ENCODE assay signal across 8 cellular contexts in the genomic region with DNA sequence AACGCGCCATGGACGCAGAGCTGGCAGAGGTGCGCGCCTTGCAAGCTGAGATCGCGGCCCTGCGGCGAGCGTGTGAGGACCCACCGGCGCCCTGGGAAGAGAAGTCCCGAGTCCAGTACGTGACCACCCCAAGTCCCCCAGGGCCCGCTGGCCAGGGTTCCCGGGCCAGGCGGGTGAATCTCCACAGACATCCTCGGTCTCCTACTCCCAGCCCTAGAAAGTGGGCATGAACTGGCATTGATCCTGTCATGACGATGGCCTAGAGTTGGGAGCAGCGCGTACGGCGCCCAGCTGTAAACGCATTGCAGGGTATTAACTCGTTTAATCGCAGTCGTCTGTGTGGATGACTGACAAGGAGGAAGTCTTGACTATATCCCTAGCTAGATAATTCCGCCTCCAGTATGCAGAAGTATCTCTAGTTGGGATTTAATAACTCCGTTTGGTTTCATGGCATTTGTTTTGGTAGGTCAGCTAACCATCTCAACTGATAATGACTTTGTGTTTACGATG. TPM values are rescaled to one million over a fixed set of nuclear protein-coding genes. Genes with fewer than 3 reads are reported as not detected.
DNase-seq lines count a peak whose midpoint lies in the region; ATAC-seq and TF ChIP-seq lines count a peak whose summit lies in the region.

No MANE protein-coding gene starts in this region.

- TF ChIP-seq POLR2A in IMR-90 (IDR thresholded peaks at IDR 0.05; ENCODE audit: low read depth, low read length): 0 out of 2 replicates have a peak, but pooled peaks have one; percentile 9

- H3K36me3 Mint-ChIP-seq in activated naive CD8-positive, alpha-beta T cell: peaks cover 12% of the 10 kb centered on the region
- H3K36me3 Mint-ChIP-seq in stimulated activated naive CD8-positive, alpha-beta T cell treated with anti-CD3 and anti-CD28 coated beads, Interleukin-15, Interleukin-2, amounts not matched to agents 100 ng/mL and 50 ng/mL, for 24 hours (ENCODE audit: low read depth): peaks cover 33% of the 10 kb centered on the region

- H3K4me1 ChIP-seq in IMR-90 (ENCODE audit: control insufficient read depth, insufficient read depth, low read length) (no peaks in the 10 kb centered on the region), iPS-15b (ENCODE audit: control insufficient read depth, insufficient read depth, low read length) (peaks cover 2% of the 10 kb centered on the region)

- H3K4me3 Mint-ChIP-seq in activated naive CD8-positive, alpha-beta T cell: peak overlapping the region; percentile 98
- H3K4me3 Mint-ChIP-seq in stimulated activated naive CD8-positive, alpha-beta T cell treated with anti-CD3 and anti-CD28 coated beads, Interleukin-15, Interleukin-2, amounts not matched to agents 100 ng/mL and 50 ng/mL, for 24 hours: peak overlapping the region; percentile 97

- CTCF ChIA-PET in IMR-90 (lab: Yijun Ruan, JAX): interaction anchor here (0.6 to 1.5 kb wide), 5 partner anchors 113 to 283 kb away, joined by 3 to 7 read pairs (median 4); no protein-coding TSS in a partner anchor

- H3K27ac Mint-ChIP-seq in activated naive CD8-positive, alpha-beta T cell: peak overlapping the region; percentile 98
- peak overlapping the region; percentile 99 for H3K27ac Mint-ChIP-seq in stimulated activated naive CD8-positive, alpha-beta T cell treated with anti-CD3 and anti-CD28 coated beads, Interleukin-15, Interleukin-2, amounts not matched to agents 100 ng/mL and 50 ng/mL, for 24 hours

- no peaks in the 10 kb centered on the region for H3K27me3 ChIP-seq in IMR-90 (ENCODE audit: control insufficient read depth, insufficient read depth, low read length)
- H3K27me3 ChIP-seq in iPS-15b (ENCODE audit: control insufficient read depth, insufficient read depth, low read length): no peaks in the 10 kb centered on the region

- dilution Hi-C loops in IMR-90 (cut with HindIII; ENCODE audit: low sequenced_read_pairs, unreplicated experiment): no loop called here

- H3K9ac ChIP-seq in IMR-90 (ENCODE audit: low read depth, low read length) (peak overlapping the region; percentile 98; the same call in 1 of the 2 replicates), iPS-15b (ENCODE audit: low read depth, low read length) (peak overlapping the region; percentile 99)

- no peak overlapping the region for H2AK5ac ChIP-seq in IMR-90 (ENCODE audit: low read depth, low read length)

- H2BK15ac ChIP-seq in IMR-90 (ENCODE audit: low read depth, low read length): no peak overlapping the region; the same call in 2 of the 3 replicates

- H3K79me1 ChIP-seq in IMR-90 (ENCODE audit: low read depth in 1 of 2, low read length in 2 of 2): peaks cover 16 to 38% of the 10 kb centered on the region in 2 experiments

- peak; percentile 41 for DNase-seq in NCI-H2171 treated with DMSO at 0.1 percent for 48 hours (lab: John Stamatoyannopoulos, UW)
- DNase-seq in NCI-H2171 (lab: John Stamatoyannopoulos, UW): no peak
- DNase-seq in IMR-90: peak; percentile 2
- DNase-seq in stimulated activated CD4-positive, alpha-beta T cell treated with anti-CD3 and anti-CD28 coated beads, Interleukin-4, amount 100 ng/mL, for 24 hours: no peak
- no peak for DNase-seq in T1000 (lab: John Stamatoyannopoulos, UW)

- H3K9me3 ChIP-seq in IMR-90 (ENCODE audit: control insufficient read depth, insufficient read depth, low read length): no peaks in the 10 kb centered on the region
- H3K9me3 ChIP-seq in iPS-15b (ENCODE audit: control insufficient read depth, insufficient read depth, low read length): no peaks in the 10 kb centered on the region

- no peaks in the 10 kb centered on the region for H3K9me1 ChIP-seq in IMR-90 (ENCODE audit: insufficient read depth, low read length)

- H3K27ac ChIP-seq in IMR-90 (ENCODE audit: insufficient read depth, low read length): peak overlapping the region; percentile 96; the same call in 1 of the 2 replicates

- intact Hi-C loops in IMR-90 (cut with micrococcal nuclease): no loop called here

- 0 out of 2 replicates have a peak overlapping the region, but pooled peaks have one; percentile 27 for H3K56ac ChIP-seq in IMR-90 (ENCODE audit: extremely low read depth, insufficient read depth, low read length)

- H3K4me1 Mint-ChIP-seq in activated naive CD8-positive, alpha-beta T cell (ENCODE audit: low read depth): peaks cover 35% of the 10 kb centered on the region
- H3K4me1 Mint-ChIP-seq in stimulated activated naive CD8-positive, alpha-beta T cell treated with anti-CD3 and anti-CD28 coated beads, Interleukin-15, Interleukin-2, amounts not matched to agents 100 ng/mL and 50 ng/mL, for 24 hours (ENCODE audit: low read depth): peaks cover 40% of the 10 kb centered on the region

- H3K4me2 ChIP-seq in IMR-90 (ENCODE audit: low read depth, low read length): peak overlapping the region; percentile 97

- H3K27me3 Mint-ChIP-seq in activated naive CD8-positive, alpha-beta T cell: no peaks in the 10 kb centered on the region
- no peaks in the 10 kb centered on the region for H3K27me3 Mint-ChIP-seq in stimulated activated naive CD8-positive, alpha-beta T cell treated with anti-CD3 and anti-CD28 coated beads, Interleukin-15, Interleukin-2, amounts not matched to agents 100 ng/mL and 50 ng/mL, for 24 hours

- no peak for TF ChIP-seq RAD21 in IMR-90 (IDR thresholded peaks at IDR 0.05; ENCODE audit: low read length)

- H3K4ac ChIP-seq in IMR-90 (ENCODE audit: low read depth, low read length): no peak overlapping the region

- in situ Hi-C loops in IMR-90 (cut with MboI; ENCODE audit: low sequenced_read_pairs): loop anchor here (5.0 to 25.0 kb wide), 2 partner anchors 311 to 461 kb away; no protein-coding TSS in a partner anchor

- no peak overlapping the region for H4K5ac ChIP-seq in IMR-90 (ENCODE audit: low read depth, low read length)

- H4K91ac ChIP-seq in IMR-90 (ENCODE audit: insufficient read depth, low read depth, low read length): no peak overlapping the region; the same call in 1 of the 2 replicates

- H4K8ac ChIP-seq in IMR-90 (ENCODE audit: low read depth in 2 of 2, low read length in 2 of 2): peak overlapping the region in 1 of 2 experiments; percentile 76; a peak in 1 of 4 replicates

- BruUV-seq in IMR-90 (replicated peaks; lab: Mats Ljungman, UMichigan): no TSS peak

- no peak for TF ChIP-seq CTCF in IMR-90 (conservative IDR thresholded peaks at IDR 0.05; ENCODE audit: low read depth, low read length)

- no peak overlapping the region for H2BK120ac ChIP-seq in IMR-90 (ENCODE audit: low read depth, low read length)

- H3K18ac ChIP-seq in IMR-90 (ENCODE audit: low read depth, low read length): no peak overlapping the region

- WGBS in IMR-90 (ENCODE audit: extremely low coverage in 2 of 2, insufficient read length in 1 of 2), 2 experiments: 0% methylated on average over 7 of the region's 30 CpGs; no CpG with 5 or more reads in 1 of the 2 experiments

- POLR2A ChIA-PET in IMR-90 (lab: Charles Lee; ENCODE audit: unreplicated experiment): no interaction called here

- H3K23ac ChIP-seq in IMR-90 (ENCODE audit: low read depth, low read length): 0 out of 2 replicates have a peak overlapping the region, but pooled peaks have one; percentile 0

- no peak for ATAC-seq in IMR-90 (ENCODE audit: low read depth)

- peak overlapping the region; percentile 44 for H3K14ac ChIP-seq in IMR-90 (replicated peaks; ENCODE audit: low read depth, low read length)

- no peak overlapping the region for H2BK5ac ChIP-seq in IMR-90 (ENCODE audit: low read depth, low read length, poor library complexity, severe bottlenecking)

- H3K4me3 ChIP-seq in IMR-90 (ENCODE audit: insufficient read depth, low read depth, low read length) (peak overlapping the region; percentile 64), iPS-15b (ENCODE audit: low read depth, low read length) (peak overlapping the region; percentile 81)

- peak overlapping the region; percentile 98 for H2AK9ac ChIP-seq in IMR-90 (replicated peaks; ENCODE audit: low read depth, low read length, poor library complexity)

- peak overlapping the region; percentile 99 for H2AFZ ChIP-seq in IMR-90 (replicated peaks; ENCODE audit: low read length, poor library complexity)

- H4K20me1 ChIP-seq in IMR-90 (ENCODE audit: insufficient read depth, low read length): no peaks in the 10 kb centered on the region

- H2BK20ac ChIP-seq in IMR-90 (ENCODE audit: low read depth, low read length): no peak overlapping the region

- H3K36me3 ChIP-seq in IMR-90 (ENCODE audit: control insufficient read depth, insufficient read depth, low read length): 0 out of 2 replicates have a peak, but pooled peaks cover 3% of the 10 kb centered on the region
- no peaks in the 10 kb centered on the region for H3K36me3 ChIP-seq in iPS-15b (ENCODE audit: control insufficient read depth, insufficient read depth, low read length)

- H3K9me3 Mint-ChIP-seq in activated naive CD8-positive, alpha-beta T cell (ENCODE audit: low read depth): no peaks in the 10 kb centered on the region
- H3K9me3 Mint-ChIP-seq in stimulated activated naive CD8-positive, alpha-beta T cell treated with anti-CD3 and anti-CD28 coated beads, Interleukin-15, Interleukin-2, amounts not matched to agents 100 ng/mL and 50 ng/mL, for 24 hours: no peaks in the 10 kb centered on the region

TF ChIP-seq in IMR-90, 13 proteins besides CTCF, POLR2A, EP300 and RAD21 (continues in another document):
- TF ChIP-seq MAZ (IDR thresholded peaks at IDR 0.05; ENCODE audit: borderline replicate concordance, low read depth, low read length) (no peak), CEBPB (IDR thresholded peaks at IDR 0.05; ENCODE audit: low read depth, low read length) (no peak), MAFK (IDR thresholded peaks at IDR 0.05; ENCODE audit: low read depth, low read length) (no peak), MXI1 (IDR thresholded peaks at IDR 0.05; ENCODE audit: borderline replicate concordance, low read depth, low read length) (no peak), BHLHE40 (IDR thresholded peaks at IDR 0.05; ENCODE audit: low read depth, low read length) (no peak)

RNA-seq across cellular contexts. Expression of a gene that starts 0.3 kb away (rescaled TPM):
- 1.4 and 3.6 TPM in 2 replicates for total RNA-seq in IMR-90 (2012; rRNA removed)
- 0.90 and 2.0 TPM in 2 replicates for polyA plus RNA-seq in IMR-90 (2012; rRNA removed)
- 0.32 and 0.49 TPM in 2 replicates for polyA plus RNA-seq in IMR-90 (2012; cell fraction: cytosol; rRNA removed)
- 1.2 TPM in 2 replicates for polyA plus RNA-seq in IMR-90 (2012; cell fraction: nucleus; rRNA removed; ENCODE audit: low replicate concordance)

RNA-seq across cellular contexts. Expression of a gene that starts 0.9 kb away (rescaled TPM):
- 18.3 and 23.6 TPM in 2 replicates for total RNA-seq in IMR-90 (2012; rRNA removed)
- polyA plus RNA-seq in IMR-90 (2012; rRNA removed): 7.4 and 10.1 TPM in 2 replicates
- polyA plus RNA-seq in IMR-90 (2012; cell fraction: cytosol; rRNA removed): 0.81 and 1.8 TPM in 2 replicates
- 1.8 and 19.2 TPM in 2 replicates for polyA plus RNA-seq in IMR-90 (2012; cell fraction: nucleus; rRNA removed; ENCODE audit: low replicate concordance)

RNA-seq across cellular contexts. Expression of a gene that starts 32.5 kb away (rescaled TPM):
- 383 and 414 TPM in 2 replicates for total RNA-seq in IMR-90 (2012; rRNA removed)
- 64.1 and 85.3 TPM in 2 replicates for polyA plus RNA-seq in IMR-90 (2012; rRNA removed)
- 24.0 and 35.8 TPM in 2 replicates for polyA plus RNA-seq in IMR-90 (2012; cell fraction: cytosol; rRNA removed)
- polyA plus RNA-seq in IMR-90 (2012; cell fraction: nucleus; rRNA removed; ENCODE audit: low replicate concordance): 24.1 and 176 TPM in 2 replicates

Comparison
In these comparisons a context has a peak if more than half of its experiments do, and no peak if none do; other contexts are left out.
1. DNase-seq: peak in NCI-H2171 treated with DMSO at 0.1 percent for 48 hours (single experiment) and IMR-90 (single experiment); none in NCI-H2171 (single experiment), stimulated activated CD4-positive, alpha-beta T cell treated with anti-CD3 and anti-CD28 coated beads, Interleukin-4, amount 100 ng/mL, for 24 hours (single experiment) and T1000 (single experiment).